17 cellular contexts compared by ENCODE assay signal in the genomic region with DNA sequence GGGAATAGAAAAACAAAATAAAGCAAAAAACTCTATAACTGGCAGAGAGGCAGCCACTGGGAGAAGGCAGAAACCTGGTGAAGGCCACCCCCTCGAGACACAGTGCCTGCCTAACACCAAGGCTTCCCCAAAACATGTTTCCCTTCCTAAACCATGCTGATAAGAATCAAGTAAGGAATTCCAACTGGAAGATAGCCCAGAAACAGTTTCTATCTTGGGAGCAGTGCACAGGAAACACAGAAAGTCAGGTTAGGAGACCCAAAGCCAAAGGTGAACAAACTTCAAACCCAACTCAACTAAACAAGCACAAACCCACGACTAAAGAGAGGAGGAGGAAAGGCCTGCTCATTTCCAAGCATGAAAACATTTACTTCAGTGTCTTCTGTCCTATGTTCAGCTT.
"Had no signal": no experiment of that assay in that cellular context is flagged by ENCODE, and none has a peak within 500 bp of the region (broad histone marks: within the 10 kb centered on the region; RNA-seq: fewer than 3 reads in every experiment).

No MANE protein-coding gene starts in this region.

- H3K4me1 Mint-ChIP-seq: activated CD4-positive, alpha-beta T cell treated with anti-CD3 and anti-CD28 coated beads, Interleukin-2, amount 10 ng/mL, durations not matched to agents 7 days and 5 days; immature natural killer cell; neural crest cell had no signal

- H3K36me3 ChIP-seq: cardiac muscle cell, esophagus squamous epithelium, lower lobe of right lung, sigmoid colon, spleen, suprapubic skin had no signal

- H3K36me3 Mint-ChIP-seq: activated naive CD8-positive, alpha-beta T cell; immature natural killer cell; type B pancreatic cell had no signal

- H3K9me3 Mint-ChIP-seq: activated CD4-positive, alpha-beta T cell treated with anti-CD3 and anti-CD28 coated beads, Interleukin-2, amount 10 ng/mL, durations not matched to agents 7 days and 5 days; neural crest cell; stimulated activated naive CD8-positive, alpha-beta T cell treated with anti-CD3 and anti-CD28 coated beads, Interleukin-15, Interleukin-2, amounts not matched to agents 100 ng/mL and 50 ng/mL, for 24 hours; type B pancreatic cell had no signal

- H3K27ac Mint-ChIP-seq: activated CD4-positive, alpha-beta T cell treated with anti-CD3 and anti-CD28 coated beads, Interleukin-2, amount 10 ng/mL, durations not matched to agents 7 days and 5 days; activated naive CD8-positive, alpha-beta T cell; immature natural killer cell; stimulated activated naive CD8-positive, alpha-beta T cell treated with anti-CD3 and anti-CD28 coated beads, Interleukin-15, Interleukin-2, amounts not matched to agents 100 ng/mL and 50 ng/mL, for 24 hours; type B pancreatic cell had no signal

- H3K27me3 ChIP-seq: cardiac muscle cell, esophagus squamous epithelium, sigmoid colon, spleen, suprapubic skin had no signal

- H3K27me3 Mint-ChIP-seq: activated CD4-positive, alpha-beta T cell treated with anti-CD3 and anti-CD28 coated beads, Interleukin-2, amount 10 ng/mL, durations not matched to agents 7 days and 5 days; activated naive CD8-positive, alpha-beta T cell; stimulated activated naive CD8-positive, alpha-beta T cell treated with anti-CD3 and anti-CD28 coated beads, Interleukin-15, Interleukin-2, amounts not matched to agents 100 ng/mL and 50 ng/mL, for 24 hours; type B pancreatic cell had no signal

- DNase-seq: activated CD4-positive, alpha-beta T cell treated with anti-CD3 and anti-CD28 coated beads, Interleukin-2, amount 10 ng/mL, durations not matched to agents 7 days and 5 days; activated CD4-positive, CD25-positive, alpha-beta regulatory T cell; activated gamma-delta T cell treated with Interleukin-2 at 50 U/mL for 16 hours; amygdala; esophagus squamous epithelium; foreskin melanocyte; head of caudate nucleus; immature natural killer cell; lower lobe of right lung; sigmoid colon; spleen had no signal

- H3K4me3 ChIP-seq: cardiac muscle cell, esophagus squamous epithelium, lower lobe of right lung, sigmoid colon, spleen, suprapubic skin had no signal

- H3K4me3 Mint-ChIP-seq: activated CD4-positive, alpha-beta T cell treated with anti-CD3 and anti-CD28 coated beads, Interleukin-2, amount 10 ng/mL, durations not matched to agents 7 days and 5 days; activated naive CD8-positive, alpha-beta T cell; immature natural killer cell; neural crest cell; stimulated activated naive CD8-positive, alpha-beta T cell treated with anti-CD3 and anti-CD28 coated beads, Interleukin-15, Interleukin-2, amounts not matched to agents 100 ng/mL and 50 ng/mL, for 24 hours; type B pancreatic cell had no signal

- H3K27ac ChIP-seq: cardiac muscle cell, esophagus squamous epithelium, lower lobe of right lung, sigmoid colon, spleen, suprapubic skin had no signal

- H3K4me1 ChIP-seq: esophagus squamous epithelium, lower lobe of right lung, sigmoid colon, suprapubic skin had no signal

- H3K9me3 ChIP-seq: esophagus squamous epithelium, lower lobe of right lung, sigmoid colon, spleen, suprapubic skin had no signal
